Comparison of ENCODE assay signal across 8 cellular contexts in genomic region chr9:89919171-89919681, GRCh38.
DNase-seq lines count a peak whose midpoint lies in the region; ATAC-seq and TF ChIP-seq lines count a peak whose summit lies in the region.

No MANE protein-coding gene starts in this region.

- no peaks in the 10 kb centered on the region for H3K9me3 Mint-ChIP-seq in activated naive CD8-positive, alpha-beta T cell treated with anti-CD3 and anti-CD28 coated beads, Interleukin-2, amount 10 ng/mL, durations not matched to agents 7 days and 5 days

- H3K4me1 ChIP-seq in lower lobe of right lung = peaks cover 7% of the 10 kb centered on the region

- H3K27me3 Mint-ChIP-seq in activated naive CD8-positive, alpha-beta T cell treated with anti-CD3 and anti-CD28 coated beads, Interleukin-2, amount 10 ng/mL, durations not matched to agents 7 days and 5 days = peaks cover 15% of the 10 kb centered on the region

- H3K9me3 ChIP-seq in lower lobe of right lung = no peaks in the 10 kb centered on the region

- TF ChIP-seq CTCF in lower lobe of right lung (IDR thresholded peaks at IDR 0.05) = peak; percentile 46

- DNase-seq in SIG-M5 treated with dmso at 0.1 percent for 504 hours (lab: John Stamatoyannopoulos, UW; ENCODE audit: unreplicated experiment) = peak; percentile 28
- no peak for DNase-seq in SIG-M5 (lab: John Stamatoyannopoulos, UW)
- DNase-seq in NCI-H510A (lab: John Stamatoyannopoulos, UW) = peak; percentile 86
- peak; percentile 43 for DNase-seq in activated naive CD8-positive, alpha-beta T cell treated with anti-CD3 and anti-CD28 coated beads, Interleukin-2, amount 10 ng/mL, durations not matched to agents 7 days and 5 days
- DNase-seq in lower lobe of right lung = no peak
- DNase-seq in cortex of kidney (lab: John Stamatoyannopoulos, UW) = no peak

- H3K27ac ChIP-seq in lower lobe of right lung = no peak overlapping the region

- H3K4me1 Mint-ChIP-seq in activated naive CD8-positive, alpha-beta T cell treated with anti-CD3 and anti-CD28 coated beads, Interleukin-2, amount 10 ng/mL, durations not matched to agents 7 days and 5 days = peaks cover 15% of the 10 kb centered on the region

- no peaks in the 10 kb centered on the region for H3K27me3 ChIP-seq in lower lobe of right lung (ENCODE audit: low read depth)

- no peak overlapping the region for H3K4me3 ChIP-seq in lower lobe of right lung

- intact Hi-C loops in lower lobe of right lung (cut with DNase I) = no loop called here

- no peaks in the 10 kb centered on the region for H3K36me3 Mint-ChIP-seq in activated naive CD8-positive, alpha-beta T cell treated with anti-CD3 and anti-CD28 coated beads, Interleukin-2, amount 10 ng/mL, durations not matched to agents 7 days and 5 days

- peak overlapping the region; percentile 48 for H3K4me3 Mint-ChIP-seq in activated naive CD8-positive, alpha-beta T cell treated with anti-CD3 and anti-CD28 coated beads, Interleukin-2, amount 10 ng/mL, durations not matched to agents 7 days and 5 days

- POLR2A ChIA-PET in activated naive CD8-positive, alpha-beta T cell treated with anti-CD3 and anti-CD28 coated beads, Interleukin-2, amount 10 ng/mL, durations not matched to agents 7 days and 5 days (lab: Charles Lee) = interaction anchor here (0.9 to 1.4 kb wide), 3 partner anchors 313 to 316 kb away, joined by 3 to 7 read pairs (median 3); partner anchors contain the start of gene GADD45G

- peak; percentile 92 for ATAC-seq in activated naive CD8-positive, alpha-beta T cell treated with anti-CD3 and anti-CD28 coated beads, Interleukin-2, amount 10 ng/mL, durations not matched to agents 7 days and 5 days (ENCODE audit: low read depth)
- ATAC-seq in lower lobe of right lung (peak; percentile 77 to 82), HG03457 (IDR thresholded peaks at IDR 0.05; ENCODE audit: unreplicated experiment) (no peak), GM18511 (IDR thresholded peaks at IDR 0.05; ENCODE audit: unreplicated experiment) (no peak)

- no peaks in the 10 kb centered on the region for H3K36me3 ChIP-seq in lower lobe of right lung

- peak overlapping the region; percentile 43 for H3K27ac Mint-ChIP-seq in activated naive CD8-positive, alpha-beta T cell treated with anti-CD3 and anti-CD28 coated beads, Interleukin-2, amount 10 ng/mL, durations not matched to agents 7 days and 5 days

Comparison
In these comparisons a context has a peak if more than half of its experiments do, and no peak if none do; other contexts are left out.
1. DNase-seq: peak in SIG-M5 treated with dmso at 0.1 percent for 504 hours (single experiment), NCI-H510A (single experiment) and activated naive CD8-positive, alpha-beta T cell treated with anti-CD3 and anti-CD28 coated beads, Interleukin-2, amount 10 ng/mL, durations not matched to agents 7 days and 5 days (single experiment); none in SIG-M5 (single experiment), lower lobe of right lung (single experiment) and cortex of kidney (single experiment).
2. ATAC-seq: peak in activated naive CD8-positive, alpha-beta T cell treated with anti-CD3 and anti-CD28 coated beads, Interleukin-2, amount 10 ng/mL, durations not matched to agents 7 days and 5 days (single experiment) and lower lobe of right lung (2 of 2); none in HG03457 (single experiment) and GM18511 (single experiment).